ENCODE assay signal across 9 cellular contexts in the genomic region with DNA sequence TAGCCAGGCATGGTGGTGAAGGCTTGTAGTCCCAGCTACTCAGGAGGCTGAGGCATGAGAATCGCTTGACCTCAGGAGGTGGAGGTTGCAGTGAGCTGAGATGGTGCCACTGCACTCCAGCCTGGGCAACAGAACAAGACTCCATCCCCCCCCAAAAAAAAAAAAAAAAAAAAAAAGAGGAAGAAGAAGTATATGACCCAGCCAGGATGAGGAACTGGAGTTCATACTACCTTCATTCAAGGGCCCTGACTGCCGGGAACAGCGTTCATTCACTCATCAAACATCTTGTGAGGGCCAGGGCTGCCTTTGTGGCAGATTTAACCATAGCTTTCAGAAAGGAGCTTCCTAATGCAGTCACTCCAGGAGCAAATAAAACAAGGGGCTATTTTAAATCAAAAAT.
DNase-seq lines count a peak whose midpoint lies in the region; ATAC-seq and TF ChIP-seq lines count a peak whose summit lies in the region.
"Had no signal": no experiment of that assay in that cellular context is flagged by ENCODE, and none has a peak within 500 bp of the region (broad histone marks: within the 10 kb centered on the region; RNA-seq: fewer than 3 reads in every experiment).

No MANE protein-coding gene starts in this region.

- DNase-seq in Right ventricle myocardium superior (peak; percentile 51), left ventricle myocardium superior (no peak), adipocyte (ENCODE audit: low read depth) (no peak), mucosa of descending colon (no peak), uterus (no peak), NCI-H128 (lab: John Stamatoyannopoulos, UW; ENCODE audit: unreplicated experiment) (no peak), midbrain (lab: John Stamatoyannopoulos, UW) (no peak)
- DNase-seq in activated CD8-positive, alpha-beta memory T cell treated with anti-CD3 and anti-CD28 coated beads, Interleukin-2, amount 50 U/mL, for 4 hours: no peak
- DNase-seq: effector memory CD4-positive, alpha-beta T cell had no signal

- H3K4me1 ChIP-seq in adipocyte (ENCODE audit: control insufficient read depth, insufficient read depth, low read length) (peaks cover 28% of the 10 kb centered on the region), mucosa of descending colon (ENCODE audit: low read depth) (no peaks in the 10 kb centered on the region), uterus (peaks cover 0 to 5% of the 10 kb centered on the region in 2 donors)

- peak overlapping the region; percentile 85 for H3K9ac ChIP-seq in adipocyte (ENCODE audit: low read length)

- intact Hi-C loops in Right ventricle myocardium superior (cut with DNase I) (loop anchor here (5.0 kb wide), 1 partner anchor 129 kb away; a partner anchor contains a TSS), left ventricle myocardium superior (cut with micrococcal nuclease) (loop anchor here (5.0 to 10.0 kb wide), 2 partner anchors 146 to 276 kb away; no protein-coding TSS in a partner anchor), mucosa of descending colon (cut with DNase I, micrococcal nuclease) (loop anchor here in 1 of 2 donors (10.0 kb wide), 1 partner anchor 126 kb away; a partner anchor contains a TSS), uterus (cut with DNase I; ENCODE audit: low total_unique reads) (no loop called here)

- H3K9me3 ChIP-seq in adipocyte (ENCODE audit: control insufficient read depth, low read length) (no peaks in the 10 kb centered on the region), mucosa of descending colon (no peaks in the 10 kb centered on the region), uterus (no peaks in the 10 kb centered on the region)

- no peak for ATAC-seq in Right ventricle myocardium superior (ENCODE audit: poor library complexity)
- no peak for ATAC-seq in left ventricle myocardium superior
- ATAC-seq in mucosa of descending colon: peak; percentile 5

- H3K4me3 ChIP-seq in adipocyte (ENCODE audit: low read length) (no peak overlapping the region), mucosa of descending colon (no peak overlapping the region), uterus (no peak overlapping the region)

- no peak for TF ChIP-seq POLR2A in uterus (IDR thresholded peaks at IDR 0.05)

- TF ChIP-seq CTCF in mucosa of descending colon (IDR thresholded peaks at IDR 0.05) (no peak), uterus (IDR thresholded peaks at IDR 0.05) (no peak)

- peak overlapping the region; percentile 83 to 84 for H3K27ac ChIP-seq in uterus

- H3K27me3 ChIP-seq in adipocyte (replicated peaks; ENCODE audit: control insufficient read depth, insufficient read depth, low read length): no peaks in the 10 kb centered on the region
- no peaks in the 10 kb centered on the region for H3K27me3 ChIP-seq in uterus

- no peaks in the 10 kb centered on the region for H3K36me3 ChIP-seq in adipocyte (ENCODE audit: control insufficient read depth, insufficient read depth, low read length, severe bottlenecking)
- no peaks in the 10 kb centered on the region for H3K36me3 ChIP-seq in mucosa of descending colon (ENCODE audit: low read depth)
- no peaks in the 10 kb centered on the region for H3K36me3 ChIP-seq in uterus
